ENCODE assay signal across 13 cellular contexts in the genomic region with DNA sequence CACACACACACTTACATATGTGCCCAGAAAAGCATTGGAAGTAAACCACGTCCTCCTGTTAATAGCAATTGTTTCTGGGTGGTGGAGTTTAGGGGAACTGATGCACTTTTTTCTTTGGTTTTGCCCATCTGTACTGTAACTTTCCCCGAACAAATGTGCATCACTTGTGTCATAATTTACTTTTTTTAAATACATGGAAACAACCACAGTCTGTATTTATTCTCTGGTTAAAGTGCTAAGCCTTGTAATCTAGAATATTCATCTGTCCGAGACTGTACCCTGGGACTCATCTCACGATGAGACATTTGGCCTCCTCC.
DNase-seq lines count a peak whose midpoint lies in the region; ATAC-seq and TF ChIP-seq lines count a peak whose summit lies in the region.
"Had no signal": no experiment of that assay in that cellular context is flagged by ENCODE, and none has a peak within 500 bp of the region (broad histone marks: within the 10 kb centered on the region; RNA-seq: fewer than 3 reads in every experiment).

No MANE protein-coding gene starts in this region.

- peak overlapping the region in 9 of 11 experiments; percentile 39 to 76 (median 71); a peak in 15 of 22 replicates for H3K9ac ChIP-seq in BLaER1 treated with 17β-estradiol and CSF1 and Interleukin-3, amounts not matched to agents 10 nM and 100 nM

- intact Hi-C loops in dendritic cell treated with granulocyte-macrophage colony-stimulating factor and Interleukin-4, amounts not matched to agents 40 ng/mL and 50 ng/mL, for 4 days (cut with micrococcal nuclease): loop anchor here (5.0 kb wide), 1 partner anchor 60 kb away; a partner anchor contains a TSS
- intact Hi-C loops in psoas muscle (cut with DNase I): loop anchor here in 1 of 2 donors (5.0 kb wide), 1 partner anchor 95 kb away; no protein-coding TSS in a partner anchor

- H3K4me1 Mint-ChIP-seq in dendritic cell treated with granulocyte-macrophage colony-stimulating factor and Interleukin-4, amounts not matched to agents 40 ng/mL and 50 ng/mL, for 4 days (ENCODE audit: low read depth): peaks cover 97% of the 10 kb centered on the region

- peak; percentile 38 for DNase-seq in HT-29 (ENCODE audit: low spot score)
- DNase-seq in psoas muscle: no peak
- DNase-seq in BE2C: no peak
- no peak for DNase-seq in effector CD4-positive, alpha-beta T cell
- no peak for DNase-seq in activated gamma-delta T cell (lab: John Stamatoyannopoulos, UW)
- no peak for DNase-seq in DMS53 treated with DMSO at 0.1 percent for 48 hours (lab: John Stamatoyannopoulos, UW; ENCODE audit: unreplicated experiment)
- DNase-seq: activated T-cell treated with anti-CD3 and anti-CD28 coated beads, Interleukin-2, amount 50 U/mL, for 1 hour; NCI-H345 had no signal

- H3K27me3 ChIP-seq in BLaER1 treated with 17β-estradiol and CSF1 and Interleukin-3, amounts not matched to agents 10 nM and 100 nM: no peaks in the 10 kb centered on the region
- H3K27me3 ChIP-seq in psoas muscle (ENCODE audit: insufficient read depth in 3 of 3, low read length in 2 of 3) (no peaks in the 10 kb centered on the region), BE2C (no peaks in the 10 kb centered on the region)

- H3K36me3 ChIP-seq in BLaER1 treated with 17β-estradiol and CSF1 and Interleukin-3, amounts not matched to agents 10 nM and 100 nM: no peaks in the 10 kb centered on the region
- no peaks in the 10 kb centered on the region for H3K36me3 ChIP-seq in psoas muscle (ENCODE audit: insufficient read depth in 1 of 2, low read depth in 1 of 2)
- no peaks in the 10 kb centered on the region for H3K36me3 ChIP-seq in BE2C

- H3K27me3 Mint-ChIP-seq in dendritic cell treated with granulocyte-macrophage colony-stimulating factor and Interleukin-4, amounts not matched to agents 40 ng/mL and 50 ng/mL, for 4 days: no peaks in the 10 kb centered on the region

- H3K27ac ChIP-seq in BLaER1 treated with 17β-estradiol and CSF1 and Interleukin-3, amounts not matched to agents 10 nM and 100 nM: peak overlapping the region; percentile 12 to 87 (median 79); a peak in 18 of 22 replicates
- peak overlapping the region; percentile 96 for H3K27ac ChIP-seq in psoas muscle

- no peaks in the 10 kb centered on the region for H3K9me3 Mint-ChIP-seq in dendritic cell treated with granulocyte-macrophage colony-stimulating factor and Interleukin-4, amounts not matched to agents 40 ng/mL and 50 ng/mL, for 4 days
- H3K9me3 Mint-ChIP-seq: CD4-positive, CD25-positive, alpha-beta regulatory T cell; stimulated activated naive CD8-positive, alpha-beta T cell treated with anti-CD3 and anti-CD28 coated beads, Interleukin-15, Interleukin-2, amounts not matched to agents 100 ng/mL and 50 ng/mL, for 24 hours had no signal

- peak overlapping the region; percentile 88 for H3K27ac Mint-ChIP-seq in dendritic cell treated with granulocyte-macrophage colony-stimulating factor and Interleukin-4, amounts not matched to agents 40 ng/mL and 50 ng/mL, for 4 days
- H3K27ac Mint-ChIP-seq: endodermal cell had no signal

- H3K36me3 Mint-ChIP-seq in dendritic cell treated with granulocyte-macrophage colony-stimulating factor and Interleukin-4, amounts not matched to agents 40 ng/mL and 50 ng/mL, for 4 days (ENCODE audit: low read depth): no peaks in the 10 kb centered on the region
- H3K36me3 Mint-ChIP-seq: CD4-positive, CD25-positive, alpha-beta regulatory T cell had no signal

- peak overlapping the region in 3 of 10 experiments; percentile 17 to 50 (median 32); a peak in 2 of 20 replicates for H3K4me3 ChIP-seq in BLaER1 treated with 17β-estradiol and CSF1 and Interleukin-3, amounts not matched to agents 10 nM and 100 nM
- no peak overlapping the region for H3K4me3 ChIP-seq in psoas muscle
- no peak overlapping the region for H3K4me3 ChIP-seq in BE2C (ENCODE audit: low read depth, low read length)

- H3K4me3 Mint-ChIP-seq in dendritic cell treated with granulocyte-macrophage colony-stimulating factor and Interleukin-4, amounts not matched to agents 40 ng/mL and 50 ng/mL, for 4 days: peak overlapping the region; percentile 45
- H3K4me3 Mint-ChIP-seq: CD4-positive, CD25-positive, alpha-beta regulatory T cell; endodermal cell; stimulated activated naive CD8-positive, alpha-beta T cell treated with anti-CD3 and anti-CD28 coated beads, Interleukin-15, Interleukin-2, amounts not matched to agents 100 ng/mL and 50 ng/mL, for 24 hours had no signal

- ATAC-seq in psoas muscle: no peak

- peaks cover 40 to 100% (median 100%) of the 10 kb centered on the region in 10 experiments for H3K4me1 ChIP-seq in BLaER1 treated with 17β-estradiol and CSF1 and Interleukin-3, amounts not matched to agents 10 nM and 100 nM
- H3K4me1 ChIP-seq in psoas muscle (peaks cover 86% of the 10 kb centered on the region), BE2C (no peaks in the 10 kb centered on the region)

- no peaks in the 10 kb centered on the region for H4K20me1 ChIP-seq in BLaER1 treated with 17β-estradiol and CSF1 and Interleukin-3, amounts not matched to agents 10 nM and 100 nM

- WGBS in psoas muscle, 3 donors: 13 to 23% (median 17%) methylated on average over 4 of the region's 4 CpGs

- H3K4me2 ChIP-seq in BLaER1 treated with 17β-estradiol and CSF1 and Interleukin-3, amounts not matched to agents 10 nM and 100 nM: peak overlapping the region; percentile 1 to 98 (median 90); a peak in 20 of 22 replicates

- H3K9me3 ChIP-seq in BLaER1 treated with 17β-estradiol and CSF1 and Interleukin-3, amounts not matched to agents 10 nM and 100 nM (replicated peaks in 1 of 11): no peaks in the 10 kb centered on the region
- no peaks in the 10 kb centered on the region for H3K9me3 ChIP-seq in psoas muscle
- no peaks in the 10 kb centered on the region for H3K9me3 ChIP-seq in BE2C

- TF ChIP-seq CTCF in psoas muscle (IDR thresholded peaks at IDR 0.05) (no peak), BE2C (IDR thresholded peaks at IDR 0.05; ENCODE audit: low read depth, low read length) (no peak)
